In the genomic region with DNA sequence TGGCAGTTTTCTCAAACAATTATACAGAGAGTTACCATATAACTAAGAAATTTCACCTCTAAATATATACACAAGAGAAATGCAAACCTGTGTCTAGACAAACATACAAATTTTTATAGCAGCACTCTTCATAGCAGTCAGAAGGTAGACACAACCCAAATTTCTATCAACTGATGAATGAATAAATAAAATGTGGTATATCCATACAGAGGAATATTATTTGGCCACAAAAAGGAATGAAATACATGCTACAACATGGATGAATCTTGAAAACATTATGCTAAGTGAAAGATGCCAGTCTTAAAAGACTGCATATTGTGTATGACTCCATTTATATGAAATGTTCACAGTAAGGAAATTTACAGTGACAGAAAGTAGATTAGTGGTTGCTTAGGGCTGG, we compare ENCODE assay signal across 6 cellular contexts.
"Had no signal": no experiment of that assay in that cellular context is flagged by ENCODE, and none has a peak within 500 bp of the region (broad histone marks: within the 10 kb centered on the region; RNA-seq: fewer than 3 reads in every experiment).

No MANE protein-coding gene starts in this region.

- DNase-seq: GF-D8 had no signal

- ATAC-seq: GM12878 had no signal

- H3K4me3 ChIP-seq: GM12878 had no signal

- FAIRE-seq: G401.6, GM12878, GM12891, GM12892, GM19239 had no signal
